ENCODE assay signal across 13 cellular contexts in genomic region chr7:130844811-130845580, GRCh38.
A peak's percentile ranks its signal among the peaks of the same experiment; 100 is the strongest.
DNase-seq lines count a peak whose midpoint lies in the region; ATAC-seq, FAIRE-seq and TF ChIP-seq lines count a peak whose summit lies in the region.
"Had no signal": no experiment of that assay in that cellular context is flagged by ENCODE, and none has a peak within 500 bp of the region (broad histone marks: within the 10 kb centered on the region; RNA-seq: fewer than 3 reads in every experiment).

No MANE protein-coding gene starts in this region.

- peak; percentile 63 for DNase-seq in H4 (ENCODE audit: low spot score)
- peak; percentile 87 for DNase-seq in RWPE2 (ENCODE audit: low spot score)
- peak; percentile 46 for DNase-seq in fibroblast of peridontal ligament (ENCODE audit: extremely low read depth)
- DNase-seq in urothelium cell line (ENCODE audit: low spot score), result peak; percentile 59
- DNase-seq in activated CD4-positive, alpha-beta T cell treated with anti-CD3 and anti-CD28 coated beads for 4 hours, result no peak
- no peak for DNase-seq in iPS-NIHi7 (ENCODE audit: extremely low spot score)
- DNase-seq: activated CD4-positive, alpha-beta T cell treated with anti-CD3 and anti-CD28 coated beads for 36 hours; activated T-cell treated with anti-CD3 and anti-CD28 coated beads, Interleukin-2, amount 50 U/mL, for 48 hours; left ventricle myocardium inferior; NCI-H2107 had no signal

- H3K4me3 ChIP-seq in RWPE2 (ENCODE audit: severe bottlenecking), result peak overlapping the region; percentile 1
- H3K4me3 ChIP-seq: hepatocyte, left ventricle myocardium inferior, thoracic aorta had no signal

- no peak for TF ChIP-seq CTCF in RWPE2 (IDR thresholded peaks at IDR 0.05; ENCODE audit: poor library complexity, severe bottlenecking)

- peak; percentile 63 for ATAC-seq in RWPE2 (ENCODE audit: low read depth)
- no peak for ATAC-seq in HG02885 (IDR thresholded peaks at IDR 0.05; ENCODE audit: poor library complexity, unreplicated experiment)
- ATAC-seq: activated CD4-positive, alpha-beta T cell treated with anti-CD3 and anti-CD28 coated beads for 36 hours had no signal

- H3K27ac ChIP-seq in RWPE2 (ENCODE audit: poor library complexity, severe bottlenecking), result peak overlapping the region; percentile 99
- H3K27ac ChIP-seq: hepatocyte, left ventricle myocardium inferior, thoracic aorta had no signal

- no peaks in the 10 kb centered on the region for H3K9me3 ChIP-seq in RWPE2 (ENCODE audit: severe bottlenecking)
- H3K9me3 ChIP-seq: left ventricle myocardium inferior, thoracic aorta had no signal

- no peaks in the 10 kb centered on the region for H3K36me3 ChIP-seq in RWPE2 (ENCODE audit: low read depth)
- H3K36me3 ChIP-seq: left ventricle myocardium inferior, thoracic aorta had no signal

- H3K4me1 ChIP-seq in RWPE2 (ENCODE audit: insufficient read depth, poor library complexity, severe bottlenecking), result peaks cover 26% of the 10 kb centered on the region
- H3K4me1 ChIP-seq: left ventricle myocardium inferior had no signal

- no peaks in the 10 kb centered on the region for H3K27me3 ChIP-seq in RWPE2 (ENCODE audit: insufficient read depth, poor library complexity, severe bottlenecking)
- H3K27me3 ChIP-seq: hepatocyte had no signal

- no peak for FAIRE-seq in urothelium cell line (lab: Jason Lieb, UNC)

Comparison
In these comparisons a context has a peak if more than half of its experiments do, and no peak if none do; other contexts are left out.
1. DNase-seq: peak in H4 (single experiment), RWPE2 (single experiment), fibroblast of peridontal ligament (single experiment) and urothelium cell line (single experiment); none in activated CD4-positive, alpha-beta T cell treated with anti-CD3 and anti-CD28 coated beads for 4 hours (0 of 2) and iPS-NIHi7 (single experiment).